Comparison of ENCODE assay signal across 8 cellular contexts in the genomic region with DNA sequence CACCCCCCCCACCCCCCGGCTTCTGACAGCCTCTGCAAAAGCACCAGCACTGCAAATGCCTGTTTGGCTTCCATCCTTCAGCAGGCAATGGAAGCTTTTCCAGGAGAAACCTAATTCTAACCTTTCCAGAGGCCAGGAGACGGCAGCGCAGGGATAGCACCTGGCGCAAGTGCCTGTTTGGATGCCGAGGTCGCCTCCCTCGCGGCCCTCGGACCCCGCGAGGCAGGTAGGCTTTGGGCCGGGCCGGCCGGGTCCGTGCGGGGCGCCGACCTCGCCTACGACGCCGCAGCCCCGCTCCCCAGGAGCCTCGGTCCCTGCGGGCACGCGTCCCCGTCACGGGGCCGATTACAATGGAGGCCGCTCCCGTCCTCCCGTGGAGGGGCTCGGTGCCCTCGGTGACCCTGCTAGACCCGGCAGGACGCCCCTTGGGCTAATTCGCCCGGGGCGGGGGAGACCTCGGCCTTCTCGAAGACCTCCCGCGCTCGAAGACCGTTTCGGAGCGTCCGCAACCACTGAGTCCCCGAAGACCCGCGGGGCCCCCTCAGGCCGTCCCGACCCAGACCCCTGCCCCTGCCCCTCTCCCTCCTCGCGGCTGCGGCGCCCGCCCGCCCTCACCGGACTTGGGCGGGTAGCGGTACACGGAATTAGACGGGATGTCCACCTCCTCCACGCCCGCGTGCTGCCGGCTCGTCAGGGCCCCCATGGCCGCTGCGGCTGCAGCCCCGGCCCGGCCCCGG. TPM values are rescaled to one million over a fixed set of nuclear protein-coding genes. Genes with fewer than 3 reads are reported as not detected.
DNase-seq lines count a peak whose midpoint lies in the region; ATAC-seq and TF ChIP-seq lines count a peak whose summit lies in the region.

No MANE protein-coding gene starts in this region.

- no peak overlapping the region for H3K27ac Mint-ChIP-seq in mesothelial cell of epicardium

- TF ChIP-seq CTCF in brain microvascular endothelial cell (IDR thresholded peaks at IDR 0.05; ENCODE audit: low read depth, low read length, missing control alignments) (no peak), mesothelial cell of epicardium (IDR thresholded peaks at IDR 0.05; ENCODE audit: unreplicated experiment) (no peak), PC-9 (conservative IDR thresholded peaks at IDR 0.05) (no peak)

- no peaks in the 10 kb centered on the region for H3K79me2 ChIP-seq in PC-9 (ENCODE audit: low read depth)

- H2AFZ ChIP-seq in PC-9: no peak overlapping the region

- no peak overlapping the region for H3K4me2 ChIP-seq in PC-9

- in situ Hi-C loops in brain microvascular endothelial cell (cut with HindIII; ENCODE audit: low pct_ligation_motif_present, low sequenced_read_pairs): no loop called here

- no peaks in the 10 kb centered on the region for H4K20me1 ChIP-seq in PC-9 (ENCODE audit: insufficient read depth)

- no peak overlapping the region for H3K27ac ChIP-seq in brain microvascular endothelial cell
- no peak overlapping the region for H3K27ac ChIP-seq in PC-9

- H3K9me3 ChIP-seq in PC-9 (ENCODE audit: insufficient read depth, low read depth): no peaks in the 10 kb centered on the region

- BruUV-seq in PC-9 (replicated peaks; lab: Mats Ljungman, UMichigan): no TSS peak

- H3K27me3 ChIP-seq in brain microvascular endothelial cell (replicated peaks) (peaks cover 17% of the 10 kb centered on the region), PC-9 (ENCODE audit: insufficient read depth, low read depth) (no peaks in the 10 kb centered on the region)

- peaks cover 12% of the 10 kb centered on the region for H3K4me1 ChIP-seq in PC-9 (replicated peaks; ENCODE audit: insufficient read depth)

- H3K36me3 ChIP-seq in brain microvascular endothelial cell (replicated peaks) (no peaks in the 10 kb centered on the region), PC-9 (ENCODE audit: low read depth) (no peaks in the 10 kb centered on the region)

- H3K4me3 ChIP-seq in brain microvascular endothelial cell (ENCODE audit: low read depth, low read length): peak overlapping the region; percentile 36
- no peak overlapping the region for H3K4me3 ChIP-seq in PC-9

- peaks cover 9% of the 10 kb centered on the region; the same call in 1 of the 2 replicates for H3F3A ChIP-seq in PC-9 (ENCODE audit: insufficient read depth, low read depth)

- H3K36me3 Mint-ChIP-seq in mesothelial cell of epicardium: no peaks in the 10 kb centered on the region

- H3K27me3 Mint-ChIP-seq in mesothelial cell of epicardium (ENCODE audit: low read depth): peaks cover 57% of the 10 kb centered on the region

- POLR2A ChIA-PET in PC-9 (lab: Charles Lee; ENCODE audit: unreplicated experiment): no interaction called here

- no peaks in the 10 kb centered on the region for H3K9me2 ChIP-seq in PC-9 (ENCODE audit: insufficient read depth)

- CTCF ChIA-PET in PC-9 (lab: Charles Lee): no interaction called here

- ATAC-seq in GM18511 (IDR thresholded peaks at IDR 0.05; ENCODE audit: unreplicated experiment) (peak; percentile 20), HG03521 (IDR thresholded peaks at IDR 0.05; ENCODE audit: unreplicated experiment) (peak; percentile 7), HG02852 (IDR thresholded peaks at IDR 0.05; ENCODE audit: unreplicated experiment) (no peak), GM19467 (IDR thresholded peaks at IDR 0.05; ENCODE audit: unreplicated experiment) (no peak)

- peak overlapping the region; percentile 59 for H3K4me3 Mint-ChIP-seq in mesothelial cell of epicardium

- DNase-seq in brain microvascular endothelial cell: no peak
- DNase-seq in mesothelial cell of epicardium (ENCODE audit: low spot score in 2 of 2, unreplicated experiment in 2 of 2): no peak
- no peak for DNase-seq in NCI-H774 (lab: John Stamatoyannopoulos, UW)
- no peak for DNase-seq in PC-9

- H3K9me3 Mint-ChIP-seq in mesothelial cell of epicardium: no peaks in the 10 kb centered on the region

- intact Hi-C loops in PC-9 (cut with micrococcal nuclease; ENCODE audit: unreplicated experiment): no loop called here

- peaks cover 24% of the 10 kb centered on the region for H3K4me1 Mint-ChIP-seq in mesothelial cell of epicardium

RNA-seq across cellular contexts. Expression of a gene that starts 0.6 kb away (rescaled TPM):
- total RNA-seq in mesothelial cell of epicardium (6.8 to 8.0 TPM (median 7.8 TPM) in 3 replicates), PC-9 (2021) (5.7 and 7.2 TPM in 2 replicates)

RNA-seq across cellular contexts. Expression of a gene that starts 25.4 kb away (rescaled TPM):
- 25.3 to 26.4 TPM (median 25.7 TPM) in 3 replicates for total RNA-seq in mesothelial cell of epicardium
- 110 and 134 TPM in 2 replicates for total RNA-seq in PC-9 (2021)

Comparison
In these comparisons a context has a peak if more than half of its experiments do, and no peak if none do; other contexts are left out.
1. ATAC-seq: peak in GM18511 (single experiment) and HG03521 (single experiment); none in HG02852 (single experiment) and GM19467 (single experiment).